8 cellular contexts compared by ENCODE assay signal in genomic region chr10:24952701-24953349, GRCh38. TPM values are rescaled to one million over a fixed set of nuclear protein-coding genes. Genes with fewer than 3 reads are reported as not detected.
A peak's percentile ranks its signal among the peaks of the same experiment; 100 is the strongest.
DNase-seq lines count a peak whose midpoint lies in the region; ATAC-seq and TF ChIP-seq lines count a peak whose summit lies in the region.

No MANE protein-coding gene starts in this region.

- DNase-seq in DMS153 treated with DMSO at 0.1 percent for 48 hours (lab: John Stamatoyannopoulos, UW; ENCODE audit: unreplicated experiment) (peak; percentile 2), coronary artery (ENCODE audit: low spot score) (peak; percentile 77), left lobe of liver (ENCODE audit: low spot score) (no peak), HPDE6-E6E7 (ENCODE audit: extremely low spot score) (no peak)
- DNase-seq in activated CD4-positive, alpha-beta T cell treated with anti-CD3 and anti-CD28 coated beads for 48 hours = peak; percentile 39
- DNase-seq in stimulated activated CD4-positive, alpha-beta T cell treated with anti-CD3 and anti-CD28 coated beads, Interleukin-4, amount 100 ng/mL, for 1 hour = peak; percentile 62

- H3K9me3 ChIP-seq in KOPT-K1 (ENCODE audit: insufficient read depth, low read length, poor library complexity, severe bottlenecking) = no peaks in the 10 kb centered on the region

- H3K27ac ChIP-seq in KOPT-K1 (ENCODE audit: low read depth, low read length, poor library complexity, severe bottlenecking) (peak overlapping the region; percentile 90), coronary artery (peak overlapping the region; percentile 70 to 88)

- TF ChIP-seq CTCF in coronary artery (IDR thresholded peaks at IDR 0.05) = peak; percentile 24

- H3K36me3 ChIP-seq in KOPT-K1 (ENCODE audit: insufficient read depth, low read length) = no peaks in the 10 kb centered on the region

- ATAC-seq in GM21390 (IDR thresholded peaks at IDR 0.05; ENCODE audit: unreplicated experiment) (peak; percentile 74), left lobe of liver (peak; percentile 76)

- H3K4me3 ChIP-seq in coronary artery = peak overlapping the region; percentile 86

RNA-seq across cellular contexts. Expression of gene PRTFDC1, which starts 0.4 kb away (rescaled TPM):
- 0.63 TPM for total RNA-seq in left lobe of liver

Comparison
In these comparisons a context has a peak if more than half of its experiments do, and no peak if none do; other contexts are left out.
1. DNase-seq: peak in DMS153 treated with DMSO at 0.1 percent for 48 hours (single experiment), activated CD4-positive, alpha-beta T cell treated with anti-CD3 and anti-CD28 coated beads for 48 hours (single experiment), coronary artery (single experiment) and stimulated activated CD4-positive, alpha-beta T cell treated with anti-CD3 and anti-CD28 coated beads, Interleukin-4, amount 100 ng/mL, for 1 hour (single experiment); none in left lobe of liver (single experiment) and HPDE6-E6E7 (single experiment).